ENCODE assay signal across 1 cellular context in the genomic region with DNA sequence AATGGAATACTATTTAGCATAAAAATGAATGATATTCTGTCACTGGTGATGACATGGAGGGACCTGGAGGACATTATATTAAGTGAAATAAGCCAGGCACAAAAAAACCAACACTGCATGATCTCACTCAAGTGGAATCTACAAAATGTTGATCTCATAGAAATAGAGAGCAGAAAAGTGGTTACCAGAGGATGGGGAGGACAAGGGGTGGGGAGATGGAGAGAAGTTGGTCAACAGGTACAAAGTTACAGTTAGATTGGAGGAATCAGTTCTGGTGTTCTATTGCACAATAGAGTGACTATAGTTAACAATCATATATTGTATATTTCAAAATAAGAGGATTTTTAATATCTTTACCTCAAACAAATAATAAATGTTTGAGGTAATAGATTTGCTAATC.
TF ChIP-seq lines count a peak whose summit lies in the region.

No MANE protein-coding gene starts in this region.

TF ChIP-seq in HepG2, 621 proteins besides CTCF, POLR2A, EP300 and RAD21:
- TF ChIP-seq, protein P1, sequence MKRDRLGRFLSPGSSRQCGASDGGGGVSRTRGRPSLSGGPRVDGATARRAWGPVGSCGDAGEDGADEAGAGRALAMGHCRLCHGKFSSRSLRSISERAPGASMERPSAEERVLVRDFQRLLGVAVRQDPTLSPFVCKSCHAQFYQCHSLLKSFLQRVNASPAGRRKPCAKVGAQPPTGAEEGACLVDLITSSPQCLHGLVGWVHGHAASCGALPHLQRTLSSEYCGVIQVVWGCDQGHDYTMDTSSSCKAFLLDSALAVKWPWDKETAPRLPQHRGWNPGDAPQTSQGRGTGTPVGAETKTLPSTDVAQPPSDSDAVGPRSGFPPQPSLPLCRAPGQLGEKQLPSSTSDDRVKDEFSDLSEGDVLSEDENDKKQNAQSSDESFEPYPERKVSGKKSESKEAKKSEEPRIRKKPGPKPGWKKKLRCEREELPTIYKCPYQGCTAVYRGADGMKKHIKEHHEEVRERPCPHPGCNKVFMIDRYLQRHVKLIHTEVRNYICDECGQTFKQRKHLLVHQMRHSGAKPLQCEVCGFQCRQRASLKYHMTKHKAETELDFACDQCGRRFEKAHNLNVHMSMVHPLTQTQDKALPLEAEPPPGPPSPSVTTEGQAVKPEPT (CRISPR knock-in tag; IDR thresholded peaks at IDR 0.05; ENCODE audit: low read depth) = no peak
- TF ChIP-seq CEBPB (IDR thresholded peaks at IDR 0.05; ENCODE audit: borderline replicate concordance, low read depth, low read length) = peak; percentile 14; the same call in 1 of the 2 replicates
